25 cellular contexts compared by ENCODE assay signal in genomic region chr4:8370835-8371234, GRCh38.
A peak's percentile ranks its signal among the peaks of the same experiment; 100 is the strongest.
DNase-seq lines count a peak whose midpoint lies in the region; ATAC-seq, FAIRE-seq and TF ChIP-seq lines count a peak whose summit lies in the region.
"Had no signal": no experiment of that assay in that cellular context is flagged by ENCODE, and none has a peak within 500 bp of the region (broad histone marks: within the 10 kb centered on the region; RNA-seq: fewer than 3 reads in every experiment).

No MANE protein-coding gene starts in this region.

- TF ChIP-seq EP300 in sigmoid colon (IDR thresholded peaks at IDR 0.05): peak; percentile 33 to 94 (median 83)

- WGBS in right cardiac atrium: 70% methylated on average over 18 of the region's 18 CpGs
- WGBS in sigmoid colon, 2 donors: 90 to 92% methylated on average over 18 of the region's 18 CpGs

- H3K9me3 ChIP-seq in right cardiac atrium (ENCODE audit: control insufficient read depth, low read length) (no peaks in the 10 kb centered on the region), sigmoid colon (no peaks in the 10 kb centered on the region)
- H3K9me3 ChIP-seq: colonic mucosa, spleen, tibial nerve had no signal

- TF ChIP-seq POLR2A in sigmoid colon (IDR thresholded peaks at IDR 0.05): no peak

- no peak for FAIRE-seq in RCC 7860 (lab: Jason Lieb, UNC)
- FAIRE-seq: H54 had no signal

- no peak for TF ChIP-seq CTCF in sigmoid colon (IDR thresholded peaks at IDR 0.05)

- intact Hi-C loops in right cardiac atrium (cut with DNase I) (no loop called here), sigmoid colon (cut with DNase I) (no loop called here)

- H3K27me3 Mint-ChIP-seq in stimulated activated naive CD8-positive, alpha-beta T cell treated with anti-CD3 and anti-CD28 coated beads, Interleukin-15, amount 100 ng/mL, for 72 hours: no peaks in the 10 kb centered on the region
- H3K27me3 Mint-ChIP-seq: activated CD8-positive, alpha-beta T cell treated with anti-CD3 and anti-CD28 coated beads for 36 hours; progenitor cell of endocrine pancreas; stimulated activated naive CD8-positive, alpha-beta T cell treated with anti-CD3 and anti-CD28 coated beads, Interleukin-15, Interleukin-2, amounts not matched to agents 100 ng/mL and 50 ng/mL, for 24 hours had no signal

- DNase-seq in DMS53 (lab: John Stamatoyannopoulos, UW) (peak; percentile 21), DMS53 treated with DMSO at 0.1 percent for 48 hours (lab: John Stamatoyannopoulos, UW; ENCODE audit: unreplicated experiment) (no peak), RCC 7860 (ENCODE audit: low spot score) (peak; percentile 43), right cardiac atrium (peak; percentile 60 to 82 (median 81)), sigmoid colon (peak; percentile 92), SK-N-DZ (ENCODE audit: low spot score) (no peak)
- no peak for DNase-seq in stimulated activated naive CD8-positive, alpha-beta T cell treated with anti-CD3 and anti-CD28 coated beads, Interleukin-15, amount 100 ng/mL, for 72 hours
- DNase-seq: 8988T; activated CD8-positive, alpha-beta T cell treated with anti-CD3 and anti-CD28 coated beads for 36 hours; activated gamma-delta T cell; brain microvascular endothelial cell; colonic mucosa; glutamatergic neuron; NCI-H1436 treated with DMSO at 0.1 percent for 48 hours; NCI-H2171; NCI-H526 treated with DMSO at 0.1 percent for 48 hours; spleen; stimulated activated CD4-positive, alpha-beta T cell treated with anti-CD3 and anti-CD28 coated beads, Interleukin-4, amount 100 ng/mL, for 1 hour had no signal

- ATAC-seq in right cardiac atrium (peak; percentile 32 to 44), GM18498 (IDR thresholded peaks at IDR 0.05; ENCODE audit: unreplicated experiment) (no peak)
- no peak for ATAC-seq in stimulated activated naive CD8-positive, alpha-beta T cell treated with anti-CD3 and anti-CD28 coated beads, Interleukin-15, amount 100 ng/mL, for 72 hours
- ATAC-seq: activated CD4-positive, CD25-positive, alpha-beta regulatory T cell treated with anti-CD3 and anti-CD28 coated beads, Interleukin-2, amount 50 U/mL, for 24 hours; activated CD8-positive, alpha-beta T cell treated with anti-CD3 and anti-CD28 coated beads for 36 hours had no signal

- H3K4me3 Mint-ChIP-seq in stimulated activated naive CD8-positive, alpha-beta T cell treated with anti-CD3 and anti-CD28 coated beads, Interleukin-15, amount 100 ng/mL, for 72 hours: no peak overlapping the region
- H3K4me3 Mint-ChIP-seq: activated CD8-positive, alpha-beta T cell treated with anti-CD3 and anti-CD28 coated beads for 36 hours; neural crest cell; stimulated activated naive CD8-positive, alpha-beta T cell treated with anti-CD3 and anti-CD28 coated beads, Interleukin-15, Interleukin-2, amounts not matched to agents 100 ng/mL and 50 ng/mL, for 24 hours had no signal

- peaks cover 0 to 39% (median 6%) of the 10 kb centered on the region in 4 donors for H3K36me3 ChIP-seq in sigmoid colon
- H3K36me3 ChIP-seq: brain microvascular endothelial cell, colonic mucosa had no signal

- no peak overlapping the region for H3K4me3 ChIP-seq in right cardiac atrium (ENCODE audit: low read length)
- no peak overlapping the region for H3K4me3 ChIP-seq in sigmoid colon
- H3K4me3 ChIP-seq: colonic mucosa, spleen, tibial nerve had no signal

- no peak overlapping the region for H3K27ac Mint-ChIP-seq in stimulated activated naive CD8-positive, alpha-beta T cell treated with anti-CD3 and anti-CD28 coated beads, Interleukin-15, amount 100 ng/mL, for 72 hours
- H3K27ac Mint-ChIP-seq: activated CD8-positive, alpha-beta T cell treated with anti-CD3 and anti-CD28 coated beads for 36 hours; progenitor cell of endocrine pancreas; stimulated activated naive CD8-positive, alpha-beta T cell treated with anti-CD3 and anti-CD28 coated beads, Interleukin-15, Interleukin-2, amounts not matched to agents 100 ng/mL and 50 ng/mL, for 24 hours had no signal

- H3K4me1 ChIP-seq in right cardiac atrium (ENCODE audit: control insufficient read depth, insufficient read depth, low read length): no peaks in the 10 kb centered on the region
- peaks cover 0 to 22% (median 19%) of the 10 kb centered on the region in 4 donors for H3K4me1 ChIP-seq in sigmoid colon
- H3K4me1 ChIP-seq: colonic mucosa, spleen, tibial nerve had no signal

- no peak overlapping the region for H3K27ac ChIP-seq in right cardiac atrium (ENCODE audit: low read length)
- peak overlapping the region in 3 of 4 donors; percentile 61 to 73 (median 63) for H3K27ac ChIP-seq in sigmoid colon
- H3K27ac ChIP-seq: brain microvascular endothelial cell, colonic mucosa, spleen, tibial nerve had no signal

- H3K27me3 ChIP-seq in right cardiac atrium (ENCODE audit: control insufficient read depth, insufficient read depth): no peaks in the 10 kb centered on the region
- no peaks in the 10 kb centered on the region for H3K27me3 ChIP-seq in sigmoid colon
- H3K27me3 ChIP-seq: brain microvascular endothelial cell, colonic mucosa, spleen, tibial nerve had no signal

- no peaks in the 10 kb centered on the region for H3K4me1 Mint-ChIP-seq in stimulated activated naive CD8-positive, alpha-beta T cell treated with anti-CD3 and anti-CD28 coated beads, Interleukin-15, amount 100 ng/mL, for 72 hours
- H3K4me1 Mint-ChIP-seq: neural crest cell had no signal

- H3K9me3 Mint-ChIP-seq in stimulated activated naive CD8-positive, alpha-beta T cell treated with anti-CD3 and anti-CD28 coated beads, Interleukin-15, amount 100 ng/mL, for 72 hours: no peaks in the 10 kb centered on the region
- H3K9me3 Mint-ChIP-seq: activated CD8-positive, alpha-beta T cell treated with anti-CD3 and anti-CD28 coated beads for 36 hours; neural crest cell; stimulated activated naive CD8-positive, alpha-beta T cell treated with anti-CD3 and anti-CD28 coated beads, Interleukin-15, Interleukin-2, amounts not matched to agents 100 ng/mL and 50 ng/mL, for 24 hours had no signal

Comparison
In these comparisons a context has a peak if more than half of its experiments do, and no peak if none do; other contexts are left out.
1. DNase-seq: peak in DMS53 (single experiment), RCC 7860 (single experiment), right cardiac atrium (3 of 3) and sigmoid colon (single experiment); none in DMS53 treated with DMSO at 0.1 percent for 48 hours (single experiment), SK-N-DZ (single experiment) and stimulated activated naive CD8-positive, alpha-beta T cell treated with anti-CD3 and anti-CD28 coated beads, Interleukin-15, amount 100 ng/mL, for 72 hours (0 of 2).
2. ATAC-seq: peak in right cardiac atrium (2 of 2); none in stimulated activated naive CD8-positive, alpha-beta T cell treated with anti-CD3 and anti-CD28 coated beads, Interleukin-15, amount 100 ng/mL, for 72 hours (single experiment) and GM18498 (single experiment).